In the genomic region with DNA sequence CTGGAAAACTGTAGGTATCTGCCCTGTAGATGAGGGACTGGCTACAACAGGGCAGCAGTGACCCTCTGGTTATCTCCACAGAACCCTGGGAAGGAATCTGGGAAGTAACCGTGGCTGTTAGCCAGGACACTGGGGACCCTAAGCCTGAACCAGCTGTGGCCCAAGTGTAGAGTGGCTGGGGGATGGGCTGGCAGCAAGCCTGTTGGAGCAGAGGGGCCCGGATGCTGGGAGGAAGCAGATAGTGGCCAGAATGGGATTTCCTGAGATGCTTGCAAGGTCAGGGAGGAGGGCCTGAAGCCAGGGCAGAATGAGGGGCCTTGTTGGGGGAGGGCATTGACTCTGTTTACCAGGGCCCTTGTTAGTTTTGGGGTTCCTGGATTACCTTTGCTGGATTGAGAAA, we compare ENCODE assay signal across 29 cellular contexts.
"Had no signal": no experiment of that assay in that cellular context is flagged by ENCODE, and none has a peak within 500 bp of the region (broad histone marks: within the 10 kb centered on the region; RNA-seq: fewer than 3 reads in every experiment).

No MANE protein-coding gene starts in this region.

- H3K4me3 ChIP-seq: cardiac muscle cell, SK-N-MC had no signal

- ATAC-seq: activated T-helper 17 cell treated with anti-CD3 and anti-CD28 coated beads, Interleukin-2, amount 50 U/mL, for 72 hours; Panc1; Right ventricle myocardium inferior; T-cell had no signal

- H3K36me3 ChIP-seq: brain microvascular endothelial cell, cardiac muscle cell had no signal

- H3K27me3 ChIP-seq: brain microvascular endothelial cell, cardiac muscle cell had no signal

- H3K27ac ChIP-seq: brain microvascular endothelial cell, cardiac muscle cell, SK-N-MC had no signal

- DNase-seq: activated B cell treated with CpG ODN at 0.5 μM for 24 hours; activated CD4-positive, alpha-beta T cell treated with anti-CD3 and anti-CD28 coated beads for 1 hour; activated CD4-positive, alpha-beta T cell treated with anti-CD3 and anti-CD28 coated beads, Interleukin-2, amount 10 ng/mL, durations not matched to agents 24 days and 14 days; activated CD4-positive, alpha-beta T cell treated with anti-CD3 and anti-CD28 coated beads, Interleukin-2, amount 50 U/mL, for 48 hours; activated gamma-delta T cell; activated naive CD4-positive, alpha-beta T cell treated with anti-CD3 and anti-CD28 coated beads, Interleukin-2, amount 10 ng/mL, durations not matched to agents 7 days and 5 days; activated naive CD8-positive, alpha-beta T cell treated with anti-CD3 and anti-CD28 coated beads for 36 hours; activated T-cell treated with anti-CD3 and anti-CD28 coated beads for 4 hours; activated T-cell treated with anti-CD3 and anti-CD28 coated beads, Interleukin-2, amount 50 U/mL, for 48 hours; brain microvascular endothelial cell; MM.1S; NCI-H1105; NCI-H1436; NCI-H1694 treated with DMSO at 0.1 percent for 48 hours; NCI-H2029 treated with DMSO at 0.1 percent for 48 hours; NCI-H345; NCI-H510A; NCI-H526 treated with DMSO at 0.1 percent for 48 hours; NK-92 treated with Interleukin-12 subunit alpha and Interleukin-12 subunit beta, amount 100 ng/mL, for 24 hours; OCI-M1; RPMI8226; T-cell; T-helper 2 cell; T1000 had no signal
